2 cellular contexts compared by ENCODE assay signal in genomic region chrX:49059209-49060191, GRCh38.
TF ChIP-seq lines count a peak whose summit lies in the region.

No MANE protein-coding gene starts in this region.

TF ChIP-seq in GM23338, 12 proteins besides CTCF, POLR2A, EP300 and RAD21:
- no peak for TF ChIP-seq ZNF462 (CRISPR knock-in tag; IDR thresholded peaks at IDR 0.05)
- no peak for TF ChIP-seq JUNB (IDR thresholded peaks at IDR 0.05; ENCODE audit: unreplicated experiment)
- no peak for TF ChIP-seq EZH2 (IDR thresholded peaks at IDR 0.05; ENCODE audit: low read depth, unreplicated experiment)
- TF ChIP-seq POLR2AphosphoS5 (IDR thresholded peaks at IDR 0.05; ENCODE audit: low read depth) = no peak
- no peak for TF ChIP-seq NANOG (IDR thresholded peaks at IDR 0.05; ENCODE audit: borderline replicate concordance)
- no peak for TF ChIP-seq ETS1 (IDR thresholded peaks at IDR 0.05)
- no peak for TF ChIP-seq ZNF331 (CRISPR knock-in tag; IDR thresholded peaks at IDR 0.05; ENCODE audit: low read depth)
- no peak for TF ChIP-seq REST (IDR thresholded peaks at IDR 0.05; ENCODE audit: unreplicated experiment)
- TF ChIP-seq CREB1 (CRISPR knock-in tag; IDR thresholded peaks at IDR 0.05; ENCODE audit: low read depth) = no peak
- TF ChIP-seq EZH2phosphoT487 (IDR thresholded peaks at IDR 0.05; ENCODE audit: unreplicated experiment) = no peak
- TF ChIP-seq STAT1 (IDR thresholded peaks at IDR 0.05; ENCODE audit: unreplicated experiment) = no peak
- no peak for TF ChIP-seq ZNF114 (CRISPR knock-in tag; IDR thresholded peaks at IDR 0.05)

TF ChIP-seq in H1, 55 proteins besides CTCF, POLR2A, EP300 and RAD21:
- TF ChIP-seq JUND (IDR thresholded peaks at IDR 0.05; ENCODE audit: low read length) (peak; percentile 68), POU5F1 (IDR thresholded peaks at IDR 0.05; ENCODE audit: low read depth, low read length) (no peak)
